21 cellular contexts compared by ENCODE assay signal in the genomic region with DNA sequence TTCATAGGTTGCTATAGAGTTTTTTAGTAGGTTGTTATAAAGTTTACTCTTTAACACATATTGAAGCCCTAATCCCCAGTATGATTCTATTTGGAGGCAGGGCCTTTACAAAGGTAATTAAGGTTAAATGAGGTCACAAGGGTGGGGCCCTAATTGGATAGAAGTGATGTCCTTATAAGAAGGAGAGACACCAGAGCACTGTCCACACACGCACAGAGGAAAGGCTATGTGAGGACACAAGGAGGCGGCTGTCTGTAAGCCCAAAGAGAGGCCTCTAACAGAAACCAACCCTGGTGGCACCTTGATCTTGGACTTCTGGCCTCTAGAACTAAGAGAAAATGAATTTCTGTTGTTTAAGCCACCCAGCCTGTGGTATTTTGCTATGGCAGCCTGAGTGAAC.
"Had no signal": no experiment of that assay in that cellular context is flagged by ENCODE, and none has a peak within 500 bp of the region (broad histone marks: within the 10 kb centered on the region; RNA-seq: fewer than 3 reads in every experiment).

No MANE protein-coding gene starts in this region.

- DNase-seq: activated CD4-positive, alpha-beta T cell treated with anti-CD3 and anti-CD28 coated beads, Interleukin-2, amount 50 U/mL, for 1 hour; activated CD8-positive, alpha-beta memory T cell treated with anti-CD3 and anti-CD28 coated beads for 24 hours; activated CD8-positive, alpha-beta memory T cell treated with anti-CD3 and anti-CD28 coated beads, Interleukin-2, amount 50 U/mL, for 48 hours; activated naive CD4-positive, alpha-beta T cell treated with Interleukin-2 at 50 U/mL for 16 hours; cerebellar nuclear complex; cortex of kidney; erythroblast; gastrocnemius medialis; head of caudate nucleus; left ventricle myocardium inferior; mammary epithelial cell; midbrain; right lobe of liver; small intestine; stimulated activated CD4-positive, alpha-beta T cell treated with anti-CD3 and anti-CD28 coated beads, Interleukin-4, amount 100 ng/mL, for 24 hours; T-helper 1 cell; T-helper 9 cell had no signal

- H3K27ac ChIP-seq: gastrocnemius medialis, left ventricle myocardium inferior, prostate gland, right lobe of liver had no signal

- ATAC-seq: gastrocnemius medialis, right lobe of liver, SK-N-SH treated with all-trans-retinoic acid at 6 μM for 48 hours had no signal

- H3K9me3 ChIP-seq: gastrocnemius medialis, left ventricle myocardium inferior, prostate gland, right lobe of liver had no signal

- H3K27me3 ChIP-seq: gastrocnemius medialis, right lobe of liver had no signal

- H3K4me1 ChIP-seq: prostate gland, right lobe of liver had no signal

- H3K4me3 ChIP-seq: gastrocnemius medialis, left ventricle myocardium inferior, prostate gland, right lobe of liver had no signal

- H3K27me3 Mint-ChIP-seq: activated T-helper 17 cell treated with anti-CD3 and anti-CD28 coated beads, Interleukin-2, amount 50 U/mL, for 72 hours had no signal

- H3K36me3 ChIP-seq: gastrocnemius medialis, left ventricle myocardium inferior, prostate gland, right lobe of liver had no signal

- H3K4me3 Mint-ChIP-seq: activated T-helper 17 cell treated with anti-CD3 and anti-CD28 coated beads, Interleukin-2, amount 50 U/mL, for 72 hours; stimulated activated effector memory CD8-positive, alpha-beta T cell treated with anti-CD3 and anti-CD28 coated beads, Interleukin-12 subunit alpha, Interleukin-12 subunit beta, amount 100 ng/mL, for 72 hours had no signal

- H3K27ac Mint-ChIP-seq: activated T-helper 17 cell treated with anti-CD3 and anti-CD28 coated beads, Interleukin-2, amount 50 U/mL, for 72 hours; stimulated activated effector memory CD8-positive, alpha-beta T cell treated with anti-CD3 and anti-CD28 coated beads, Interleukin-12 subunit alpha, Interleukin-12 subunit beta, amount 100 ng/mL, for 72 hours had no signal

- H3K9me3 Mint-ChIP-seq: activated T-helper 17 cell treated with anti-CD3 and anti-CD28 coated beads, Interleukin-2, amount 50 U/mL, for 72 hours; stimulated activated effector memory CD8-positive, alpha-beta T cell treated with anti-CD3 and anti-CD28 coated beads, Interleukin-12 subunit alpha, Interleukin-12 subunit beta, amount 100 ng/mL, for 72 hours had no signal
